In genomic region chr5:180439911-180440769, GRCh38 we compare ENCODE assay signal across 1 cellular context.
TF ChIP-seq lines count a peak whose summit lies in the region.

No MANE protein-coding gene starts in this region.

TF ChIP-seq in WTC11, 78 proteins besides CTCF, POLR2A, EP300 and RAD21 (continued from another document):
- TF ChIP-seq E2F1 (CRISPR knock-in tag; IDR thresholded peaks at IDR 0.05) (no peak), MAX (CRISPR knock-in tag; IDR thresholded peaks at IDR 0.05) (no peak), FOXJ3 (CRISPR knock-in tag; IDR thresholded peaks at IDR 0.05; ENCODE audit: borderline replicate concordance) (no peak), ESRRA (CRISPR knock-in tag; IDR thresholded peaks at IDR 0.05; ENCODE audit: borderline replicate concordance) (no peak)
